Comparison of ENCODE assay signal across 7 cellular contexts in genomic region chr3:66501483-66502266, GRCh38. TPM values are rescaled to one million over a fixed set of nuclear protein-coding genes. Genes with fewer than 3 reads are reported as not detected.
DNase-seq lines count a peak whose midpoint lies in the region; ATAC-seq, FAIRE-seq and TF ChIP-seq lines count a peak whose summit lies in the region.

No MANE protein-coding gene starts in this region.

- H2AFZ ChIP-seq in HCT116 (ENCODE audit: low read depth, low read length, poor library complexity, severe bottlenecking) = peak overlapping the region; percentile 94

- peaks cover 29% of the 10 kb centered on the region for H3K27me3 Mint-ChIP-seq in activated T-helper 2 cell treated with anti-CD3 and anti-CD28 coated beads, Interferon-gamma antibody, Interleukin-2, Interleukin-4, amounts not matched to agents 10 μg/mL and 5 μg/mL and 100 μg/mL, durations not matched to agents 14 hours and 24 hours and 36 hours (ENCODE audit: low read depth)
- peaks cover 56% of the 10 kb centered on the region for H3K27me3 Mint-ChIP-seq in stimulated activated naive CD8-positive, alpha-beta T cell treated with anti-CD3 and anti-CD28 coated beads, Interleukin-15, amount 100 ng/mL, for 72 hours

- no peaks in the 10 kb centered on the region for H4K20me1 ChIP-seq in HCT116 (ENCODE audit: insufficient read depth)

- H3K4me1 ChIP-seq in HCT116 (ENCODE audit: control insufficient read depth in 1 of 2, insufficient read depth in 2 of 2, low read length in 2 of 2) = peaks cover 0 to 12% of the 10 kb centered on the region in 2 experiments; a peak in 2 of 4 replicates

- CTCF ChIA-PET in HCT116 (lab: Charles Lee) = no interaction called here

- peak overlapping the region; percentile 76 for H3K4me3 Mint-ChIP-seq in activated T-helper 2 cell treated with anti-CD3 and anti-CD28 coated beads, Interferon-gamma antibody, Interleukin-2, Interleukin-4, amounts not matched to agents 10 μg/mL and 5 μg/mL and 100 μg/mL, durations not matched to agents 14 hours and 24 hours and 36 hours (ENCODE audit: low read depth)
- H3K4me3 Mint-ChIP-seq in stimulated activated naive CD8-positive, alpha-beta T cell treated with anti-CD3 and anti-CD28 coated beads, Interleukin-15, amount 100 ng/mL, for 72 hours = peak overlapping the region; percentile 86 to 88

- no peak for TF ChIP-seq RAD21 in HCT116 (IDR thresholded peaks at IDR 0.05; ENCODE audit: low read depth)

- H3K9me3 Mint-ChIP-seq in activated T-helper 2 cell treated with anti-CD3 and anti-CD28 coated beads, Interferon-gamma antibody, Interleukin-2, Interleukin-4, amounts not matched to agents 10 μg/mL and 5 μg/mL and 100 μg/mL, durations not matched to agents 14 hours and 24 hours and 36 hours = no peaks in the 10 kb centered on the region
- no peaks in the 10 kb centered on the region for H3K9me3 Mint-ChIP-seq in stimulated activated naive CD8-positive, alpha-beta T cell treated with anti-CD3 and anti-CD28 coated beads, Interleukin-15, amount 100 ng/mL, for 72 hours

- TF ChIP-seq CTCF in HCT116 (IDR thresholded peaks at IDR 0.05 in 2 of 3, conservative IDR thresholded peaks at IDR 0.05 in 1 of 3; ENCODE audit: borderline replicate concordance in 1 of 3, insufficient read depth in 1 of 3, low read depth in 2 of 3, low read length in 2 of 3) (no peak; a peak in 1 of 6 replicates), D721Med (IDR thresholded peaks at IDR 0.05; ENCODE audit: insufficient read depth, missing control alignments) (no peak)

- H3K4me2 ChIP-seq in HCT116 (ENCODE audit: low read length) = peak overlapping the region; percentile 76

- H3K9me3 ChIP-seq in HCT116 (ENCODE audit: control insufficient read depth in 1 of 2, insufficient read depth in 1 of 2, low read depth in 1 of 2, low read length in 2 of 2) (no peaks in the 10 kb centered on the region), iPS-18c (ENCODE audit: control insufficient read depth, insufficient read depth, low read length) (no peaks in the 10 kb centered on the region)

- no peak for ATAC-seq in HCT116
- ATAC-seq in stimulated activated naive CD8-positive, alpha-beta T cell treated with anti-CD3 and anti-CD28 coated beads, Interleukin-15, amount 100 ng/mL, for 72 hours = no peak

- peaks cover 46% of the 10 kb centered on the region for H3K27me3 ChIP-seq in HCT116 (ENCODE audit: insufficient read depth, low read length)

- intact Hi-C loops in HCT116 (cut with micrococcal nuclease) = no loop called here
- intact Hi-C loops in activated T-helper 2 cell treated with anti-CD3 and anti-CD28 coated beads, Interferon-gamma antibody, Interleukin-2, Interleukin-4, amounts not matched to agents 10 μg/mL and 5 μg/mL and 100 μg/mL, durations not matched to agents 14 hours and 24 hours and 36 hours (cut with micrococcal nuclease) = loop anchor here (1.0 to 10.0 kb wide), 5 partner anchors 20 to 493 kb away; partner anchors contain the start of genes KBTBD8 and SLC25A26

- no peak overlapping the region for H3K9ac ChIP-seq in HCT116 (ENCODE audit: low read length)

- peaks cover 17% of the 10 kb centered on the region for H3K36me3 Mint-ChIP-seq in activated T-helper 2 cell treated with anti-CD3 and anti-CD28 coated beads, Interferon-gamma antibody, Interleukin-2, Interleukin-4, amounts not matched to agents 10 μg/mL and 5 μg/mL and 100 μg/mL, durations not matched to agents 14 hours and 24 hours and 36 hours (ENCODE audit: low read depth)

- no peak for TF ChIP-seq POLR2A in HCT116 (IDR thresholded peaks at IDR 0.05; ENCODE audit: borderline replicate concordance, extremely low read depth, insufficient read depth, insufficient read length)

- FAIRE-seq in D721Med (lab: Jason Lieb, UNC) = no peak

- no peak overlapping the region for H3K27ac ChIP-seq in HCT116 (ENCODE audit: low read depth, low read length)

- H3K4me3 ChIP-seq in HCT116 (replicated peaks in 1 of 2; ENCODE audit: low read depth in 1 of 2, low read length in 2 of 2) (peak overlapping the region; percentile 27 to 47), iPS-18c (ENCODE audit: insufficient read depth, low read depth, low read length) (peak overlapping the region; percentile 22; the same call in 1 of the 2 replicates)

- peaks cover 53% of the 10 kb centered on the region for H3K4me1 Mint-ChIP-seq in activated T-helper 2 cell treated with anti-CD3 and anti-CD28 coated beads, Interferon-gamma antibody, Interleukin-2, Interleukin-4, amounts not matched to agents 10 μg/mL and 5 μg/mL and 100 μg/mL, durations not matched to agents 14 hours and 24 hours and 36 hours (ENCODE audit: low read depth)
- H3K4me1 Mint-ChIP-seq in stimulated activated naive CD8-positive, alpha-beta T cell treated with anti-CD3 and anti-CD28 coated beads, Interleukin-15, amount 100 ng/mL, for 72 hours = peaks cover 35% of the 10 kb centered on the region

- H3K36me3 ChIP-seq in HCT116 (ENCODE audit: control insufficient read depth in 1 of 2, insufficient read depth in 2 of 2, low read length in 2 of 2) = no peaks in the 10 kb centered on the region

- POLR2A ChIA-PET in HCT116 (lab: Charles Lee) = no interaction called here

- DNase-seq in HCT116 (ENCODE audit: low read depth, low spot score) (no peak), GM19240 (ENCODE audit: insufficient read length, low spot score) (no peak), NCI-H146 treated with DMSO at 0.1 percent for 48 hours (lab: John Stamatoyannopoulos, UW; ENCODE audit: unreplicated experiment) (no peak), D721Med (ENCODE audit: insufficient read length, low spot score) (no peak)
- no peak for DNase-seq in activated T-helper 2 cell treated with anti-CD3 and anti-CD28 coated beads, Interferon-gamma antibody, Interleukin-2, Interleukin-4, amounts not matched to agents 10 μg/mL and 5 μg/mL and 100 μg/mL, durations not matched to agents 14 hours and 24 hours and 36 hours (ENCODE audit: low spot score)
- no peak for DNase-seq in stimulated activated naive CD8-positive, alpha-beta T cell treated with anti-CD3 and anti-CD28 coated beads, Interleukin-15, amount 100 ng/mL, for 72 hours

- RAD21 ChIA-PET in HCT116 (lab: Charles Lee; ENCODE audit: low non-redundant PET in 1 of 2, low total read pairs in 2 of 2, uncharacterized antibody in 2 of 2, unreplicated experiment in 2 of 2) = no interaction called here

- no peaks in the 10 kb centered on the region for H3K79me2 ChIP-seq in HCT116 (ENCODE audit: insufficient read depth, low read length)

- H3K9me2 ChIP-seq in HCT116 (ENCODE audit: insufficient read depth) = no peaks in the 10 kb centered on the region

- no peak overlapping the region for H3K27ac Mint-ChIP-seq in activated T-helper 2 cell treated with anti-CD3 and anti-CD28 coated beads, Interferon-gamma antibody, Interleukin-2, Interleukin-4, amounts not matched to agents 10 μg/mL and 5 μg/mL and 100 μg/mL, durations not matched to agents 14 hours and 24 hours and 36 hours
- H3K27ac Mint-ChIP-seq in stimulated activated naive CD8-positive, alpha-beta T cell treated with anti-CD3 and anti-CD28 coated beads, Interleukin-15, amount 100 ng/mL, for 72 hours = no peak overlapping the region

- BruUV-seq in HCT116 (replicated peaks; lab: Mats Ljungman, UMichigan) = no TSS peak

TF ChIP-seq in HCT116, 20 proteins besides CTCF, POLR2A, EP300 and RAD21 (continues in another document):
- TF ChIP-seq CBX3 (IDR thresholded peaks at IDR 0.05; ENCODE audit: low read depth) (no peak), EZH2 (IDR thresholded peaks at IDR 0.05) (no peak), ELF1 (IDR thresholded peaks at IDR 0.05; ENCODE audit: borderline replicate concordance, low read depth) (no peak), SRF (IDR thresholded peaks at IDR 0.05; ENCODE audit: low read depth) (no peak), TCF7L2 (IDR thresholded peaks at IDR 0.05; ENCODE audit: borderline replicate concordance, extremely low read depth, insufficient read depth, insufficient read length) (no peak), EZH2phosphoT487 (IDR thresholded peaks at IDR 0.05; ENCODE audit: borderline replicate concordance) (no peak), EGR1 (IDR thresholded peaks at IDR 0.05; ENCODE audit: low read depth) (no peak), FOSL1 (IDR thresholded peaks at IDR 0.05; ENCODE audit: low read depth) (no peak)
- TF ChIP-seq, protein P1, sequence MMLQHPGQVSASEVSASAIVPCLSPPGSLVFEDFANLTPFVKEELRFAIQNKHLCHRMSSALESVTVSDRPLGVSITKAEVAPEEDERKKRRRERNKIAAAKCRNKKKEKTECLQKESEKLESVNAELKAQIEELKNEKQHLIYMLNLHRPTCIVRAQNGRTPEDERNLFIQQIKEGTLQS (IDR thresholded peaks at IDR 0.05) = no peak
- TF ChIP-seq, protein P2, sequence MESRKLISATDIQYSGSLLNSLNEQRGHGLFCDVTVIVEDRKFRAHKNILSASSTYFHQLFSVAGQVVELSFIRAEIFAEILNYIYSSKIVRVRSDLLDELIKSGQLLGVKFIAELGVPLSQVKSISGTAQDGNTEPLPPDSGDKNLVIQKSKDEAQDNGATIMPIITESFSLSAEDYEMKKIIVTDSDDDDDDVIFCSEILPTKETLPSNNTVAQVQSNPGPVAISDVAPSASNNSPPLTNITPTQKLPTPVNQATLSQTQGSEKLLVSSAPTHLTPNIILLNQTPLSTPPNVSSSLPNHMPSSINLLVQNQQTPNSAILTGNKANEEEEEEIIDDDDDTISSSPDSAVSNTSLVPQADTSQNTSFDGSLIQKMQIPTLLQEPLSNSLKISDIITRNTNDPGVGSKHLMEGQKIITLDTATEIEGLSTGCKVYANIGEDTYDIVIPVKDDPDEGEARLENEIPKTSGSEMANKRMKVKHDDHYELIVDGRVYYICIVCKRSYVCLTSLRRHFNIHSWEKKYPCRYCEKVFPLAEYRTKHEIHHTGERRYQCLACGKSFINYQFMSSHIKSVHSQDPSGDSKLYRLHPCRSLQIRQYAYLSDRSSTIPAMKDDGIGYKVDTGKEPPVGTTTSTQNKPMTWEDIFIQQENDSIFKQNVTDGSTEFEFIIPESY (IDR thresholded peaks at IDR 0.05; ENCODE audit: extremely low read depth, insufficient replicate concordance, low read length) = no peak

RNA-seq across cellular contexts. Expression of gene LRIG1, which starts 0.9 kb away (rescaled TPM):
- 3.1 TPM for total RNA-seq in HCT116 (2021; ENCODE audit: unreplicated experiment)
- polyA plus RNA-seq in HCT116 (2012) = 2.6 and 3.5 TPM in 2 replicates
- 42.5 and 47.9 TPM in 2 replicates for total RNA-seq in activated T-helper 2 cell treated with anti-CD3 and anti-CD28 coated beads, Interferon-gamma antibody, Interleukin-2, Interleukin-4, amounts not matched to agents 10 μg/mL and 5 μg/mL and 100 μg/mL, durations not matched to agents 14 hours and 24 hours and 36 hours

Comparison
In these comparisons a context has a peak if more than half of its experiments do, and no peak if none do; other contexts are left out.
1. RNA of gene LRIG1, which starts 0.9 kb away (total RNA-seq): 42.5 to 47.9 TPM in activated T-helper 2 cell treated with anti-CD3 and anti-CD28 coated beads, Interferon-gamma antibody, Interleukin-2, Interleukin-4, amounts not matched to agents 10 μg/mL and 5 μg/mL and 100 μg/mL, durations not matched to agents 14 hours and 24 hours and 36 hours; 3.1 TPM in HCT116 (single experiment); every median in the first group is over 10 times any median in the second.